3 cellular contexts compared by ENCODE assay signal in genomic region chr5:177402271-177403043, GRCh38.
A peak's percentile ranks its signal among the peaks of the same experiment; 100 is the strongest.
TF ChIP-seq lines count a peak whose summit lies in the region.

No MANE protein-coding gene starts in this region.

TF ChIP-seq in GM23338, 12 proteins besides CTCF, POLR2A, EP300 and RAD21:
- TF ChIP-seq JUNB (IDR thresholded peaks at IDR 0.05; ENCODE audit: unreplicated experiment) = no peak
- peak; percentile 55; the same call in 1 of the 2 replicates for TF ChIP-seq CREB1 (CRISPR knock-in tag; IDR thresholded peaks at IDR 0.05; ENCODE audit: low read depth)
TF ChIP-seq in GM23338: peak in this region for 1.

TF ChIP-seq in PFSK-1, 5 proteins besides CTCF, POLR2A, EP300 and RAD21:
- TF ChIP-seq TAF1 (IDR thresholded peaks at IDR 0.05; ENCODE audit: borderline replicate concordance, insufficient read depth, low read length) (no peak), FOXP2 (optimal IDR thresholded peaks at IDR 0.05; ENCODE audit: borderline replicate concordance, extremely low read depth, extremely low read length, insufficient read depth) (peak; percentile 26), SIN3A (IDR thresholded peaks at IDR 0.05; ENCODE audit: borderline replicate concordance, insufficient read depth, low read length) (no peak)
TF ChIP-seq in PFSK-1: peak in this region for 1.

TF ChIP-seq in K562, 482 proteins besides CTCF, POLR2A, EP300 and RAD21 (continues in another document):
- TF ChIP-seq MYNN (IDR thresholded peaks at IDR 0.05) = no peak
- TF ChIP-seq MYNN (CRISPR knock-in tag; IDR thresholded peaks at IDR 0.05) = no peak
- no peak for TF ChIP-seq ATF7 (IDR thresholded peaks at IDR 0.05)
- peak; percentile 64 for TF ChIP-seq ZBTB33 (CRISPR knock-in tag; IDR thresholded peaks at IDR 0.05)
- TF ChIP-seq CHD7 (IDR thresholded peaks at IDR 0.05; ENCODE audit: low read depth, low read length) = no peak
- TF ChIP-seq ZNF175 (CRISPR knock-in tag; IDR thresholded peaks at IDR 0.05; ENCODE audit: low read depth) = no peak
- TF ChIP-seq ZNF239 (CRISPR knock-in tag; IDR thresholded peaks at IDR 0.05) = no peak
- TF ChIP-seq, protein P1, sequence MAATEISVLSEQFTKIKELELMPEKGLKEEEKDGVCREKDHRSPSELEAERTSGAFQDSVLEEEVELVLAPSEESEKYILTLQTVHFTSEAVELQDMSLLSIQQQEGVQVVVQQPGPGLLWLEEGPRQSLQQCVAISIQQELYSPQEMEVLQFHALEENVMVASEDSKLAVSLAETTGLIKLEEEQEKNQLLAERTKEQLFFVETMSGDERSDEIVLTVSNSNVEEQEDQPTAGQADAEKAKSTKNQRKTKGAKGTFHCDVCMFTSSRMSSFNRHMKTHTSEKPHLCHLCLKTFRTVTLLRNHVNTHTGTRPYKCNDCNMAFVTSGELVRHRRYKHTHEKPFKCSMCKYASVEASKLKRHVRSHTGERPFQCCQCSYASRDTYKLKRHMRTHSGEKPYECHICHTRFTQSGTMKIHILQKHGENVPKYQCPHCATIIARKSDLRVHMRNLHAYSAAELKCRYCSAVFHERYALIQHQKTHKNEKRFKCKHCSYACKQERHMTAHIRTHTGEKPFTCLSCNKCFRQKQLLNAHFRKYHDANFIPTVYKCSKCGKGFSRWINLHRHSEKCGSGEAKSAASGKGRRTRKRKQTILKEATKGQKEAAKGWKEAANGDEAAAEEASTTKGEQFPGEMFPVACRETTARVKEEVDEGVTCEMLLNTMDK (IDR thresholded peaks at IDR 0.05; ENCODE audit: borderline replicate concordance, insufficient read depth, low read depth, low read length, poor library complexity, severe bottlenecking) = no peak
- no peak for TF ChIP-seq TAF15 (IDR thresholded peaks at IDR 0.05; ENCODE audit: low read depth, low read length)
- TF ChIP-seq, protein P2, sequence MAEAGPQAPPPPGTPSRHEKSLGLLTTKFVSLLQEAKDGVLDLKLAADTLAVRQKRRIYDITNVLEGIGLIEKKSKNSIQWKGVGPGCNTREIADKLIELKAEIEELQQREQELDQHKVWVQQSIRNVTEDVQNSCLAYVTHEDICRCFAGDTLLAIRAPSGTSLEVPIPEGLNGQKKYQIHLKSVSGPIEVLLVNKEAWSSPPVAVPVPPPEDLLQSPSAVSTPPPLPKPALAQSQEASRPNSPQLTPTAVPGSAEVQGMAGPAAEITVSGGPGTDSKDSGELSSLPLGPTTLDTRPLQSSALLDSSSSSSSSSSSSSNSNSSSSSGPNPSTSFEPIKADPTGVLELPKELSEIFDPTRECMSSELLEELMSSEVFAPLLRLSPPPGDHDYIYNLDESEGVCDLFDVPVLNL (CRISPR knock-in tag; IDR thresholded peaks at IDR 0.05; ENCODE audit: low read depth) = no peak
- TF ChIP-seq, protein P3, sequence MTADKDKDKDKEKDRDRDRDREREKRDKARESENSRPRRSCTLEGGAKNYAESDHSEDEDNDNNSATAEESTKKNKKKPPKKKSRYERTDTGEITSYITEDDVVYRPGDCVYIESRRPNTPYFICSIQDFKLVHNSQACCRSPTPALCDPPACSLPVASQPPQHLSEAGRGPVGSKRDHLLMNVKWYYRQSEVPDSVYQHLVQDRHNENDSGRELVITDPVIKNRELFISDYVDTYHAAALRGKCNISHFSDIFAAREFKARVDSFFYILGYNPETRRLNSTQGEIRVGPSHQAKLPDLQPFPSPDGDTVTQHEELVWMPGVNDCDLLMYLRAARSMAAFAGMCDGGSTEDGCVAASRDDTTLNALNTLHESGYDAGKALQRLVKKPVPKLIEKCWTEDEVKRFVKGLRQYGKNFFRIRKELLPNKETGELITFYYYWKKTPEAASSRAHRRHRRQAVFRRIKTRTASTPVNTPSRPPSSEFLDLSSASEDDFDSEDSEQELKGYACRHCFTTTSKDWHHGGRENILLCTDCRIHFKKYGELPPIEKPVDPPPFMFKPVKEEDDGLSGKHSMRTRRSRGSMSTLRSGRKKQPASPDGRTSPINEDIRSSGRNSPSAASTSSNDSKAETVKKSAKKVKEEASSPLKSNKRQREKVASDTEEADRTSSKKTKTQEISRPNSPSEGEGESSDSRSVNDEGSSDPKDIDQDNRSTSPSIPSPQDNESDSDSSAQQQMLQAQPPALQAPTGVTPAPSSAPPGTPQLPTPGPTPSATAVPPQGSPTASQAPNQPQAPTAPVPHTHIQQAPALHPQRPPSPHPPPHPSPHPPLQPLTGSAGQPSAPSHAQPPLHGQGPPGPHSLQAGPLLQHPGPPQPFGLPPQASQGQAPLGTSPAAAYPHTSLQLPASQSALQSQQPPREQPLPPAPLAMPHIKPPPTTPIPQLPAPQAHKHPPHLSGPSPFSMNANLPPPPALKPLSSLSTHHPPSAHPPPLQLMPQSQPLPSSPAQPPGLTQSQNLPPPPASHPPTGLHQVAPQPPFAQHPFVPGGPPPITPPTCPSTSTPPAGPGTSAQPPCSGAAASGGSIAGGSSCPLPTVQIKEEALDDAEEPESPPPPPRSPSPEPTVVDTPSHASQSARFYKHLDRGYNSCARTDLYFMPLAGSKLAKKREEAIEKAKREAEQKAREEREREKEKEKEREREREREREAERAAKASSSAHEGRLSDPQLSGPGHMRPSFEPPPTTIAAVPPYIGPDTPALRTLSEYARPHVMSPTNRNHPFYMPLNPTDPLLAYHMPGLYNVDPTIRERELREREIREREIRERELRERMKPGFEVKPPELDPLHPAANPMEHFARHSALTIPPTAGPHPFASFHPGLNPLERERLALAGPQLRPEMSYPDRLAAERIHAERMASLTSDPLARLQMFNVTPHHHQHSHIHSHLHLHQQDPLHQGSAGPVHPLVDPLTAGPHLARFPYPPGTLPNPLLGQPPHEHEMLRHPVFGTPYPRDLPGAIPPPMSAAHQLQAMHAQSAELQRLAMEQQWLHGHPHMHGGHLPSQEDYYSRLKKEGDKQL (CRISPR knock-in tag; IDR thresholded peaks at IDR 0.05; ENCODE audit: borderline replicate concordance) = no peak
- no peak for TF ChIP-seq ZNF707 (CRISPR knock-in tag; conservative IDR thresholded peaks at IDR 0.05)
- TF ChIP-seq, protein P4, sequence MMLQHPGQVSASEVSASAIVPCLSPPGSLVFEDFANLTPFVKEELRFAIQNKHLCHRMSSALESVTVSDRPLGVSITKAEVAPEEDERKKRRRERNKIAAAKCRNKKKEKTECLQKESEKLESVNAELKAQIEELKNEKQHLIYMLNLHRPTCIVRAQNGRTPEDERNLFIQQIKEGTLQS (IDR thresholded peaks at IDR 0.05) = no peak
- TF ChIP-seq, protein P4 (CRISPR knock-in tag; conservative IDR thresholded peaks at IDR 0.05) = no peak
- no peak for TF ChIP-seq E2F1 (CRISPR knock-in tag; IDR thresholded peaks at IDR 0.05)
- TF ChIP-seq, protein P5, sequence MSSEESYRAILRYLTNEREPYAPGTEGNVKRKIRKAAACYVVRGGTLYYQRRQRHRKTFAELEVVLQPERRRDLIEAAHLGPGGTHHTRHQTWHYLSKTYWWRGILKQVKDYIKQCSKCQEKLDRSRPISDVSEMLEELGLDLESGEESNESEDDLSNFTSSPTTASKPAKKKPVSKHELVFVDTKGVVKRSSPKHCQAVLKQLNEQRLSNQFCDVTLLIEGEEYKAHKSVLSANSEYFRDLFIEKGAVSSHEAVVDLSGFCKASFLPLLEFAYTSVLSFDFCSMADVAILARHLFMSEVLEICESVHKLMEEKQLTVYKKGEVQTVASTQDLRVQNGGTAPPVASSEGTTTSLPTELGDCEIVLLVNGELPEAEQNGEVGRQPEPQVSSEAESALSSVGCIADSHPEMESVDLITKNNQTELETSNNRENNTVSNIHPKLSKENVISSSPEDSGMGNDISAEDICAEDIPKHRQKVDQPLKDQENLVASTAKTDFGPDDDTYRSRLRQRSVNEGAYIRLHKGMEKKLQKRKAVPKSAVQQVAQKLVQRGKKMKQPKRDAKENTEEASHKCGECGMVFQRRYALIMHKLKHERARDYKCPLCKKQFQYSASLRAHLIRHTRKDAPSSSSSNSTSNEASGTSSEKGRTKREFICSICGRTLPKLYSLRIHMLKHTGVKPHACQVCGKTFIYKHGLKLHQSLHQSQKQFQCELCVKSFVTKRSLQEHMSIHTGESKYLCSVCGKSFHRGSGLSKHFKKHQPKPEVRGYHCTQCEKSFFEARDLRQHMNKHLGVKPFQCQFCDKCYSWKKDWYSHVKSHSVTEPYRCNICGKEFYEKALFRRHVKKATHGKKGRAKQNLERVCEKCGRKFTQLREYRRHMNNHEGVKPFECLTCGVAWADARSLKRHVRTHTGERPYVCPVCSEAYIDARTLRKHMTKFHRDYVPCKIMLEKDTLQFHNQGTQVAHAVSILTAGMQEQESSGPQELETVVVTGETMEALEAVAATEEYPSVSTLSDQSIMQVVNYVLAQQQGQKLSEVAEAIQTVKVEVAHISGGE (CRISPR knock-in tag; IDR thresholded peaks at IDR 0.05) = peak in 1 of 3 experiments; percentile 53; a peak in 1 of 6 replicates
- TF ChIP-seq ZNF274 (IDR thresholded peaks at IDR 0.05; ENCODE audit: borderline replicate concordance, low read depth, low read length) = no peak
